Comparison of ENCODE assay signal across 8 cellular contexts in the genomic region with DNA sequence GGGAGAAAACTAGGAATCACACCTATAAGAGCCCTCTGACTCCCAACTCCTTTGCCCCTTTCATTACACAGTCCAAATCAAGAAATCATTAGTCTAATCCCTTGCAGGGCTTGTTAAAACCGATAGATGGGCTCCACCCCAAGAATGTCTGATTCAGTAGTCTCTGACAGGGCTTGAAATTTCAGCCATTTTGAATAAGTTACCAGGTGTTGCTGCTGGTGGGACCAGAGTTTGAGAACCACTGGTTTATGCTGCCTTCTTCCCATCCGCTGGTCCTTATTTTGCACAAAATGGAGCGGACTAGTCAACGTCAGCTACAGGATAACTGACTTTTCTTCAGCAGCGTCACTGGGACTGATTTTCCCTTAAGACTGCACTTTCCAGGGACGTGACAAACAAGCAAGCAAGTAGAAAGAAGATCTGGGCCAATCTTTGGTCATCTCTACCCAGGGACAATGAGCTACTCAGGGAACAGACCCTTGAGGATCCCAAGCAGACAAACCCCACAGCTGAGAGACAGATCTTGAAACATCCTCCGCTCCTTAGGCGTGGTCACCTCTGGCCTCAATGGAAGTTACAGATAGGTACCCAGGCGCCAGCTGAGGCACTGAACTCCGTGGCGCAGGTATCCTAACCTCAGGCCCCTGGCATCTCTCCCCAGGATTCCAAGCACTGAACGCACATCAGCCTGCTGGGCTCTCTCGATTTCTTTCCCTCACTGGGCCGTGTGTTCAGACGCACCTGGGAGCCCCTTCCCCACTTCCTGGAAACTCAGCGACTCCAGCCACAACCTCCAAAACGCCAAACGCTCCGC. TPM values are rescaled to one million over a fixed set of nuclear protein-coding genes. Genes with fewer than 3 reads are reported as not detected.
DNase-seq lines count a peak whose midpoint lies in the region; ATAC-seq, FAIRE-seq and TF ChIP-seq lines count a peak whose summit lies in the region.

No MANE protein-coding gene starts in this region.

- H3K4me3 Mint-ChIP-seq in astrocyte (ENCODE audit: unreplicated experiment): peak overlapping the region; percentile 99

- H3K4me1 ChIP-seq in astrocyte (ENCODE audit: insufficient read depth, low read length) (peaks cover 24% of the 10 kb centered on the region), liver (ENCODE audit: control insufficient read depth in 4 of 4, insufficient read depth in 4 of 4, low read length in 3 of 4) (peaks cover 7 to 28% (median 27%) of the 10 kb centered on the region in 4 donors), tibial nerve (peaks cover 5 to 76% (median 29%) of the 10 kb centered on the region in 4 donors)

- FAIRE-seq in astrocyte (lab: Jason Lieb, UNC): no peak

- H4K20me1 ChIP-seq in astrocyte (ENCODE audit: insufficient read depth, low read length): peaks cover 53% of the 10 kb centered on the region

- no peak for TF ChIP-seq RAD21 in liver (IDR thresholded peaks at IDR 0.05)

- no peak overlapping the region for H2AFZ ChIP-seq in astrocyte (ENCODE audit: low read depth, low read length)

- H3K36me3 ChIP-seq in astrocyte (ENCODE audit: insufficient read depth, low read length) (peaks cover 4% of the 10 kb centered on the region), liver (ENCODE audit: control insufficient read depth in 4 of 4, insufficient read depth in 3 of 4, low read depth in 1 of 4, low read length in 3 of 4) (no peaks in the 10 kb centered on the region), tibial nerve (peaks cover 0 to 3% (median 0%) of the 10 kb centered on the region in 3 donors)

- no peaks in the 10 kb centered on the region for H3K9me3 Mint-ChIP-seq in astrocyte (ENCODE audit: unreplicated experiment)

- H3K27ac ChIP-seq in astrocyte (ENCODE audit: low read depth, low read length) (peak overlapping the region; percentile 100), liver (ENCODE audit: low read depth in 1 of 2, low read length in 2 of 2) (peak overlapping the region in 1 of 2 donors; percentile 96), tibial nerve (peak overlapping the region; percentile 91 to 98 (median 96))

- H3K4me3 ChIP-seq in astrocyte (ENCODE audit: insufficient read depth, low read depth, low read length) (peak overlapping the region; percentile 99), liver (ENCODE audit: low read depth in 1 of 3, low read length in 3 of 3) (peak overlapping the region; percentile 87 to 99 (median 94)), tibial nerve (peak overlapping the region; percentile 68 to 95 (median 92))

- no peaks in the 10 kb centered on the region for H3K27me3 Mint-ChIP-seq in astrocyte (ENCODE audit: low read depth, unreplicated experiment)

- H3K9me3 ChIP-seq in astrocyte (ENCODE audit: insufficient read depth, low read depth, low read length) (no peaks in the 10 kb centered on the region), liver (ENCODE audit: control insufficient read depth in 4 of 4, low read length in 3 of 4) (no peaks in the 10 kb centered on the region), tibial nerve (no peaks in the 10 kb centered on the region)

- WGBS in liver: 29% methylated on average over 19 of the region's 19 CpGs
- WGBS in tibial nerve, 2 donors: 15 to 17% methylated on average over 19 of the region's 19 CpGs

- peak overlapping the region; percentile 96 for H3K4me2 ChIP-seq in astrocyte (ENCODE audit: low read length)

- TF ChIP-seq CTCF in astrocyte (IDR thresholded peaks at IDR 0.05; ENCODE audit: insufficient read depth, low read depth, low read length): no peak
- TF ChIP-seq CTCF in liver (IDR thresholded peaks at IDR 0.05; ENCODE audit: low read depth, low read length, missing input control): no peak
- no peak for TF ChIP-seq CTCF in tibial nerve (IDR thresholded peaks at IDR 0.05)

- H3K27me3 ChIP-seq in astrocyte (ENCODE audit: insufficient read depth, low read length) (no peaks in the 10 kb centered on the region), liver (ENCODE audit: control insufficient read depth in 4 of 4, insufficient read depth in 4 of 4, low read length in 3 of 4) (no peaks in the 10 kb centered on the region), tibial nerve (no peaks in the 10 kb centered on the region)

- no peak for TF ChIP-seq POLR2A in tibial nerve (IDR thresholded peaks at IDR 0.05)

- peaks cover 30% of the 10 kb centered on the region for H3K4me1 Mint-ChIP-seq in astrocyte (ENCODE audit: low read depth, unreplicated experiment)

- H3K36me3 Mint-ChIP-seq in astrocyte (ENCODE audit: low read depth, unreplicated experiment): peaks cover 11% of the 10 kb centered on the region

- ATAC-seq in HG02571 (IDR thresholded peaks at IDR 0.05; ENCODE audit: unreplicated experiment): no peak

- peaks cover 94% of the 10 kb centered on the region for H3K79me2 ChIP-seq in astrocyte (ENCODE audit: insufficient read depth, low read length)

- no peak for TF ChIP-seq EP300 in tibial nerve (IDR thresholded peaks at IDR 0.05)

- peak overlapping the region; percentile 100 for H3K27ac Mint-ChIP-seq in astrocyte (ENCODE audit: unreplicated experiment)

- peak overlapping the region; percentile 94 for H3K9ac ChIP-seq in astrocyte (ENCODE audit: low read length)
- peak overlapping the region; percentile 42 to 82 for H3K9ac ChIP-seq in liver (ENCODE audit: low read depth in 1 of 2, low read length in 2 of 2)

- DNase-seq in activated effector memory CD4-positive, alpha-beta T cell treated with anti-CD3 and anti-CD28 coated beads, Interleukin-2, amount 50 U/mL, for 16 hours: peak; percentile 61
- no peak for DNase-seq in activated effector memory CD4-positive, alpha-beta T cell treated with Interleukin-2 at 50 U/mL for 16 hours
- no peak for DNase-seq in astrocyte (ENCODE audit: low read depth)
- no peak for DNase-seq in tibial nerve (ENCODE audit: low spot score in 2 of 2)
- DNase-seq in occipital lobe (lab: John Stamatoyannopoulos, UW): no peak
- DNase-seq in NCI-H524 (lab: John Stamatoyannopoulos, UW): no peak

TF ChIP-seq in liver, 16 proteins besides CTCF, POLR2A, EP300 and RAD21:
- TF ChIP-seq YY1 (IDR thresholded peaks at IDR 0.05) (no peak), HNF4G (IDR thresholded peaks at IDR 0.05) (no peak), TAF1 (conservative IDR thresholded peaks at IDR 0.05) (no peak), FOXA1 (IDR thresholded peaks at IDR 0.05) (no peak), RXRA (IDR thresholded peaks at IDR 0.05) (no peak)
- TF ChIP-seq, protein P1, sequence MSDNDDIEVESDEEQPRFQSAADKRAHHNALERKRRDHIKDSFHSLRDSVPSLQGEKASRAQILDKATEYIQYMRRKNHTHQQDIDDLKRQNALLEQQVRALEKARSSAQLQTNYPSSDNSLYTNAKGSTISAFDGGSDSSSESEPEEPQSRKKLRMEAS (IDR thresholded peaks at IDR 0.05): no peak
- TF ChIP-seq, protein P2, sequence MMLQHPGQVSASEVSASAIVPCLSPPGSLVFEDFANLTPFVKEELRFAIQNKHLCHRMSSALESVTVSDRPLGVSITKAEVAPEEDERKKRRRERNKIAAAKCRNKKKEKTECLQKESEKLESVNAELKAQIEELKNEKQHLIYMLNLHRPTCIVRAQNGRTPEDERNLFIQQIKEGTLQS (IDR thresholded peaks at IDR 0.05): no peak
TF ChIP-seq in liver: peak in this region for 0.

RNA-seq across cellular contexts. Expression of a gene that starts 0.9 kb away (rescaled TPM):
- total RNA-seq in astrocyte (118 and 120 TPM in 2 replicates), liver (10 to 100 TPM in 1 of 2 donors, 1 to 10 TPM in 1; 8.4 to 20.1 TPM), tibial nerve (10 to 100 TPM; 58.6 to 77.7 (median 67.2) TPM), occipital lobe (55.2 TPM)
- polyA plus RNA-seq in liver: 10 to 100 TPM in 1 of 2 donors, 1 to 10 TPM in 1; 4.2 to 11.4 TPM

RNA-seq across cellular contexts. Expression of a gene that starts 1.2 kb away (rescaled TPM):
- total RNA-seq in astrocyte (34.4 and 42.6 TPM in 2 replicates), liver (10 to 100 TPM; 29.1 to 43.4 TPM), tibial nerve (10 to 100 TPM; 51.0 to 93.5 (median 78.9) TPM), occipital lobe (24.3 TPM)
- 10 to 100 TPM in 1 of 2 donors, 1 to 10 TPM in 1; 9.3 to 19.1 TPM for polyA plus RNA-seq in liver
